ENCODE assay signal across 8 cellular contexts in genomic region chr20:50794181-50794845, GRCh38. TPM values are rescaled to one million over a fixed set of nuclear protein-coding genes. Genes with fewer than 3 reads are reported as not detected.
DNase-seq lines count a peak whose midpoint lies in the region; ATAC-seq and TF ChIP-seq lines count a peak whose summit lies in the region.

No MANE protein-coding gene starts in this region.

- H3K27ac Mint-ChIP-seq in CD4-positive, alpha-beta memory T cell, result peak overlapping the region in 6 of 7 donors; percentile 48 to 85 (median 76)

- peaks cover 22% of the 10 kb centered on the region for H3K4me1 ChIP-seq in CD4-positive, alpha-beta memory T cell (ENCODE audit: insufficient read depth, low read length)
- H3K4me1 ChIP-seq in iPS-15b (ENCODE audit: control insufficient read depth, insufficient read depth, low read length), result peaks cover 8% of the 10 kb centered on the region
- peaks cover 38% of the 10 kb centered on the region for H3K4me1 ChIP-seq in stomach smooth muscle (ENCODE audit: control insufficient read depth, insufficient read depth, low read length)

- no peaks in the 10 kb centered on the region for H3K36me3 ChIP-seq in CD4-positive, alpha-beta memory T cell (ENCODE audit: insufficient read depth, low read length)
- H3K36me3 ChIP-seq in WERI-Rb-1 (no peaks in the 10 kb centered on the region), iPS-15b (ENCODE audit: control insufficient read depth, insufficient read depth, low read length) (no peaks in the 10 kb centered on the region), stomach smooth muscle (ENCODE audit: control insufficient read depth in 2 of 2, insufficient read depth in 2 of 2, low read length in 2 of 2) (no peaks in the 10 kb centered on the region)

- DNase-seq in CD4-positive, alpha-beta memory T cell, result peak in 1 of 5 donors; percentile 10
- no peak for DNase-seq in WERI-Rb-1
- no peak for DNase-seq in HCEC 1CT
- DNase-seq in RKO (ENCODE audit: low spot score), result no peak
- no peak for DNase-seq in superior temporal gyrus (ENCODE audit: extremely low spot score)

- peaks cover 6 to 14% (median 11%) of the 10 kb centered on the region in 4 donors for H3K4me1 Mint-ChIP-seq in CD4-positive, alpha-beta memory T cell

- peak overlapping the region; percentile 69 to 78 for H3K4me3 ChIP-seq in CD4-positive, alpha-beta memory T cell (ENCODE audit: low read length in 2 of 2)
- peak overlapping the region; percentile 23 for H3K4me3 ChIP-seq in WERI-Rb-1 (ENCODE audit: low read depth, low read length)
- H3K4me3 ChIP-seq in iPS-15b (ENCODE audit: low read depth, low read length), result peak overlapping the region; percentile 39
- peak overlapping the region; percentile 56 to 83 for H3K4me3 ChIP-seq in stomach smooth muscle (ENCODE audit: low read length in 2 of 2)

- H3K27ac ChIP-seq in CD4-positive, alpha-beta memory T cell (ENCODE audit: low read depth, low read length), result peak overlapping the region; percentile 24
- H3K27ac ChIP-seq in WERI-Rb-1 (no peak overlapping the region), stomach smooth muscle (ENCODE audit: low read length) (no peak overlapping the region)

- no peak for TF ChIP-seq CTCF in WERI-Rb-1 (IDR thresholded peaks at IDR 0.05; ENCODE audit: low read depth, low read length)

- no peaks in the 10 kb centered on the region for H3K9me3 Mint-ChIP-seq in CD4-positive, alpha-beta memory T cell

- POLR2A ChIA-PET in CD4-positive, alpha-beta memory T cell (lab: Charles Lee; ENCODE audit: partially characterized antibody), result interaction anchor here (0.6 to 4.6 kb wide), 21 partner anchors 9 to 640 kb away, joined by 3 to 109 read pairs (median 3); partner anchors contain the start of genes ADNP, DPM1, MOCS3 and PARD6B

- intact Hi-C loops in CD4-positive, alpha-beta memory T cell (cut with micrococcal nuclease), result loop anchor here (1.0 to 5.0 kb wide), 5 partner anchors 64 to 533 kb away; partner anchors contain the start of genes DPM1, MOCS3 and PARD6B

- H3K9ac ChIP-seq in iPS-15b (ENCODE audit: low read depth, low read length), result no peak overlapping the region
- H3K9ac ChIP-seq in stomach smooth muscle (ENCODE audit: low read length in 2 of 2), result peak overlapping the region in 1 of 2 donors; percentile 48

- CTCF ChIA-PET in CD4-positive, alpha-beta memory T cell (lab: Charles Lee; ENCODE audit: partially characterized antibody), result interaction anchor here (0.7 to 12.5 kb wide), 42 partner anchors 8 to 647 kb away, joined by 3 to 298 read pairs (median 4); partner anchors contain the start of genes ADNP, DPM1, MOCS3 and PARD6B

- H3K27me3 Mint-ChIP-seq in CD4-positive, alpha-beta memory T cell, result no peaks in the 10 kb centered on the region

- H3K4me3 Mint-ChIP-seq in CD4-positive, alpha-beta memory T cell, result peak overlapping the region; percentile 69 to 85 (median 78)

- H3K27me3 ChIP-seq in CD4-positive, alpha-beta memory T cell (ENCODE audit: insufficient read depth, low read length), result no peaks in the 10 kb centered on the region
- H3K27me3 ChIP-seq in WERI-Rb-1 (ENCODE audit: insufficient read depth, low read depth, severe bottlenecking) (peaks cover 2% of the 10 kb centered on the region), iPS-15b (ENCODE audit: control insufficient read depth, insufficient read depth, low read length) (peaks cover 4% of the 10 kb centered on the region), stomach smooth muscle (ENCODE audit: control insufficient read depth in 1 of 2, insufficient read depth in 2 of 2, low read length in 2 of 2) (no peaks in the 10 kb centered on the region)

- H3K9me3 ChIP-seq in CD4-positive, alpha-beta memory T cell (ENCODE audit: control insufficient read depth in 1 of 2, low read length in 2 of 2), result no peaks in the 10 kb centered on the region
- H3K9me3 ChIP-seq in WERI-Rb-1 (ENCODE audit: severe bottlenecking), result no peaks in the 10 kb centered on the region
- H3K9me3 ChIP-seq in iPS-15b (ENCODE audit: control insufficient read depth, insufficient read depth, low read length), result no peaks in the 10 kb centered on the region
- no peaks in the 10 kb centered on the region for H3K9me3 ChIP-seq in stomach smooth muscle (ENCODE audit: control insufficient read depth in 2 of 2, low read length in 2 of 2)

- no peaks in the 10 kb centered on the region for H3K36me3 Mint-ChIP-seq in CD4-positive, alpha-beta memory T cell

- peak; percentile 1 for ATAC-seq in GM21825 (IDR thresholded peaks at IDR 0.05; ENCODE audit: unreplicated experiment)

RNA-seq across cellular contexts. Expression of gene BCAS4, which starts 0.5 kb away (rescaled TPM):
- total RNA-seq in CD4-positive, alpha-beta memory T cell, result 10 to 100 TPM; 17.6 to 17.8 TPM
- 10 to 100 TPM; 10.8 to 14.6 TPM for polyA plus RNA-seq in CD4-positive, alpha-beta memory T cell

Comparison
In these comparisons a context has a peak if more than half of its experiments do, and no peak if none do; other contexts are left out.
1. H3K4me3 ChIP-seq: peak in every context shown above with its lines; median percentile 74 in CD4-positive, alpha-beta memory T cell; 70 in stomach smooth muscle; 39 in iPS-15b; 23 in WERI-Rb-1.